Comparison of ENCODE assay signal across 2 cellular contexts in the genomic region with DNA sequence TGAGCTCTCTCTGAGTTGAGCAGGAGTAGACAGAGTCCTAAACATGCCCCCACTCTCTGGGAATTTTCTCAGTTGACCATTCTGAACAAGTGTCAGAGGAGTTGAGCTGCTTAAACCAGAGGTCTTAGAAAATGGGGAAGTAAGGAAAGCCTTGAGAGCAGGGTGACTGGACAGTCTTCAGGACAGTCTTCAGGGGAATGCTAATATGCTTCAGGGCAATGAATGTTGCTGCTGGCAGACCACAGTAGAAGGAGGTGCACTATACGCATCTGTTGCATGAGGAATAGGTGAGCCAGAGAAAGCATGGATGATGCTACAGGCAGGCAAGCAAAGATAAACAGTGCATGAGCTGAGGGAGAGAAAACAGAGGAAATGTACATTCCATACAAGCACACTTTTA.
TF ChIP-seq lines count a peak whose summit lies in the region.

No MANE protein-coding gene starts in this region.

TF ChIP-seq in GM12878, 131 proteins besides CTCF, POLR2A, EP300 and RAD21:
- TF ChIP-seq NBN (IDR thresholded peaks at IDR 0.05) (no peak), E2F4 (IDR thresholded peaks at IDR 0.05; ENCODE audit: low read depth, low read length) (no peak), NR2F1 (conservative IDR thresholded peaks at IDR 0.05) (no peak), ZBTB4 (CRISPR knock-in tag; IDR thresholded peaks at IDR 0.05) (no peak), BRCA1 (IDR thresholded peaks at IDR 0.05; ENCODE audit: low read depth, low read length) (no peak), SUPT20H (IDR thresholded peaks at IDR 0.05; ENCODE audit: borderline replicate concordance, control insufficient read depth, low read depth, low read length) (no peak), ZNF274 (IDR thresholded peaks at IDR 0.05; ENCODE audit: insufficient read depth, insufficient read length) (no peak), FOS (IDR thresholded peaks at IDR 0.05; ENCODE audit: borderline replicate concordance, extremely low read depth, insufficient read length) (no peak), ESRRA (IDR thresholded peaks at IDR 0.05; ENCODE audit: low read length) (no peak), HDAC6 (IDR thresholded peaks at IDR 0.05; ENCODE audit: unreplicated experiment) (no peak), SMARCA5 (IDR thresholded peaks at IDR 0.05) (no peak), NFYA (IDR thresholded peaks at IDR 0.05; ENCODE audit: borderline replicate concordance, low read depth, low read length) (no peak), SIN3A (IDR thresholded peaks at IDR 0.05; ENCODE audit: low read depth, low read length) (no peak), TCF12 (IDR thresholded peaks at IDR 0.05; ENCODE audit: low read depth, low read length) (no peak), EZH2 (IDR thresholded peaks at IDR 0.05; ENCODE audit: borderline replicate concordance, control insufficient read depth, low read depth, low read length) (no peak)
- TF ChIP-seq, protein P1, sequence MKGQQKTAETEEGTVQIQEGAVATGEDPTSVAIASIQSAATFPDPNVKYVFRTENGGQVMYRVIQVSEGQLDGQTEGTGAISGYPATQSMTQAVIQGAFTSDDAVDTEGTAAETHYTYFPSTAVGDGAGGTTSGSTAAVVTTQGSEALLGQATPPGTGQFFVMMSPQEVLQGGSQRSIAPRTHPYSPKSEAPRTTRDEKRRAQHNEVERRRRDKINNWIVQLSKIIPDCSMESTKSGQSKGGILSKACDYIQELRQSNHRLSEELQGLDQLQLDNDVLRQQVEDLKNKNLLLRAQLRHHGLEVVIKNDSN (IDR thresholded peaks at IDR 0.05; ENCODE audit: borderline replicate concordance, extremely low read length, insufficient read depth, low read depth, low read length): no peak
- TF ChIP-seq, protein P2, sequence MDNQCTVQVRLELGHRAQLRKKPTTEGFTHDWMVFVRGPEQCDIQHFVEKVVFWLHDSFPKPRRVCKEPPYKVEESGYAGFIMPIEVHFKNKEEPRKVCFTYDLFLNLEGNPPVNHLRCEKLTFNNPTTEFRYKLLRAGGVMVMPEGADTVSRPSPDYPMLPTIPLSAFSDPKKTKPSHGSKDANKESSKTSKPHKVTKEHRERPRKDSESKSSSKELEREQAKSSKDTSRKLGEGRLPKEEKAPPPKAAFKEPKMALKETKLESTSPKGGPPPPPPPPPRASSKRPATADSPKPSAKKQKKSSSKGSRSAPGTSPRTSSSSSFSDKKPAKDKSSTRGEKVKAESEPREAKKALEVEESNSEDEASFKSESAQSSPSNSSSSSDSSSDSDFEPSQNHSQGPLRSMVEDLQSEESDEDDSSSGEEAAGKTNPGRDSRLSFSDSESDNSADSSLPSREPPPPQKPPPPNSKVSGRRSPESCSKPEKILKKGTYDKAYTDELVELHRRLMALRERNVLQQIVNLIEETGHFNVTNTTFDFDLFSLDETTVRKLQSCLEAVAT (IDR thresholded peaks at IDR 0.05): no peak

TF ChIP-seq in GM23338, 12 proteins besides CTCF, POLR2A, EP300 and RAD21:
- TF ChIP-seq, protein P3, sequence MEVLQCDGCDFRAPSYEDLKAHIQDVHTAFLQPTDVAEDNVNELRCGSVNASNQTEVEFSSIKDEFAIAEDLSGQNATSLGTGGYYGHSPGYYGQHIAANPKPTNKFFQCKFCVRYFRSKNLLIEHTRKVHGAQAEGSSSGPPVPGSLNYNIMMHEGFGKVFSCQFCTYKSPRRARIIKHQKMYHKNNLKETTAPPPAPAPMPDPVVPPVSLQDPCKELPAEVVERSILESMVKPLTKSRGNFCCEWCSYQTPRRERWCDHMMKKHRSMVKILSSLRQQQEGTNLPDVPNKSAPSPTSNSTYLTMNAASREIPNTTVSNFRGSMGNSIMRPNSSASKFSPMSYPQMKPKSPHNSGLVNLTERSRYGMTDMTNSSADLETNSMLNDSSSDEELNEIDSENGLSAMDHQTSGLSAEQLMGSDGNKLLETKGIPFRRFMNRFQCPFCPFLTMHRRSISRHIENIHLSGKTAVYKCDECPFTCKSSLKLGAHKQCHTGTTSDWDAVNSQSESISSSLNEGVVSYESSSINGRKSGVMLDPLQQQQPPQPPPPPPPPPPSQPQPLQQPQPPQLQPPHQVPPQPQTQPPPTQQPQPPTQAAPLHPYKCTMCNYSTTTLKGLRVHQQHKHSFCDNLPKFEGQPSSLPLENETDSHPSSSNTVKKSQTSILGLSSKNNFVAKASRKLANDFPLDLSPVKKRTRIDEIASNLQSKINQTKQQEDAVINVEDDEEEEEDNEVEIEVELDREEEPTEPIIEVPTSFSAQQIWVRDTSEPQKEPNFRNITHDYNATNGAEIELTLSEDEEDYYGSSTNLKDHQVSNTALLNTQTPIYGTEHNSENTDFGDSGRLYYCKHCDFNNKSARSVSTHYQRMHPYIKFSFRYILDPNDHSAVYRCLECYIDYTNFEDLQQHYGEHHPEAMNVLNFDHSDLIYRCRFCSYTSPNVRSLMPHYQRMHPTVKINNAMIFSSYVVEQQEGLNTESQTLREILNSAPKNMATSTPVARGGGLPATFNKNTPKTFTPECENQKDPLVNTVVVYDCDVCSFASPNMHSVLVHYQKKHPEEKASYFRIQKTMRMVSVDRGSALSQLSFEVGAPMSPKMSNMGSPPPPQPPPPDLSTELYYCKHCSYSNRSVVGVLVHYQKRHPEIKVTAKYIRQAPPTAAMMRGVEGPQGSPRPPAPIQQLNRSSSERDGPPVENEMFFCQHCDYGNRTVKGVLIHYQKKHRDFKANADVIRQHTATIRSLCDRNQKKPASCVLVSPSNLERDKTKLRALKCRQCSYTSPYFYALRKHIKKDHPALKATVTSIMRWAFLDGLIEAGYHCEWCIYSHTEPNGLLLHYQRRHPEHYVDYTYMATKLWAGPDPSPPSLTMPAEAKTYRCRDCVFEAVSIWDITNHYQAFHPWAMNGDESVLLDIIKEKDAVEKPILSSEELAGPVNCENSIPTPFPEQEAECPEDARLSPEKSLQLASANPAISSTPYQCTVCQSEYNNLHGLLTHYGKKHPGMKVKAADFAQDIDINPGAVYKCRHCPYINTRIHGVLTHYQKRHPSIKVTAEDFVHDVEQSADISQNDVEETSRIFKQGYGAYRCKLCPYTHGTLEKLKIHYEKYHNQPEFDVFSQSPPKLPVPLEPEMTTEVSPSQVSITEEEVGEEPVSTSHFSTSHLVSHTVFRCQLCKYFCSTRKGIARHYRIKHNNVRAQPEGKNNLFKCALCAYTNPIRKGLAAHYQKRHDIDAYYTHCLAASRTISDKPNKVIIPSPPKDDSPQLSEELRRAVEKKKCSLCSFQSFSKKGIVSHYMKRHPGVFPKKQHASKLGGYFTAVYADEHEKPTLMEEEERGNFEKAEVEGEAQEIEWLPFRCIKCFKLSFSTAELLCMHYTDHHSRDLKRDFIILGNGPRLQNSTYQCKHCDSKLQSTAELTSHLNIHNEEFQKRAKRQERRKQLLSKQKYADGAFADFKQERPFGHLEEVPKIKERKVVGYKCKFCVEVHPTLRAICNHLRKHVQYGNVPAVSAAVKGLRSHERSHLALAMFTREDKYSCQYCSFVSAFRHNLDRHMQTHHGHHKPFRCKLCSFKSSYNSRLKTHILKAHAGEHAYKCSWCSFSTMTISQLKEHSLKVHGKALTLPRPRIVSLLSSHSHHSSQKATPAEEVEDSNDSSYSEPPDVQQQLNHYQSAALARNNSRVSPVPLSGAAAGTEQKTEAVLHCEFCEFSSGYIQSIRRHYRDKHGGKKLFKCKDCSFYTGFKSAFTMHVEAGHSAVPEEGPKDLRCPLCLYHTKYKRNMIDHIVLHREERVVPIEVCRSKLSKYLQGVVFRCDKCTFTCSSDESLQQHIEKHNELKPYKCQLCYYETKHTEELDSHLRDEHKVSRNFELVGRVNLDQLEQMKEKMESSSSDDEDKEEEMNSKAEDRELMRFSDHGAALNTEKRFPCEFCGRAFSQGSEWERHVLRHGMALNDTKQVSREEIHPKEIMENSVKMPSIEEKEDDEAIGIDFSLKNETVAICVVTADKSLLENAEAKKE (CRISPR knock-in tag; IDR thresholded peaks at IDR 0.05): no peak
- TF ChIP-seq EZH2 (IDR thresholded peaks at IDR 0.05; ENCODE audit: low read depth, unreplicated experiment): no peak
